Comparison of ENCODE assay signal across 26 cellular contexts in genomic region chr14:40936861-40937260, GRCh38.
"Had no signal": no experiment of that assay in that cellular context is flagged by ENCODE, and none has a peak within 500 bp of the region (broad histone marks: within the 10 kb centered on the region; RNA-seq: fewer than 3 reads in every experiment).

No MANE protein-coding gene starts in this region.

- ATAC-seq: naive thymus-derived CD4-positive, alpha-beta T cell; natural killer cell; psoas muscle; right cardiac atrium; right lobe of liver; stimulated activated effector memory CD8-positive, alpha-beta T cell treated with anti-CD3 and anti-CD28 coated beads, Interleukin-12 subunit alpha, Interleukin-12 subunit beta, amount 100 ng/mL, for 72 hours; stimulated activated naive B cell treated with anti-CD40 and anti-IgM and Interleukin-4, amounts not matched to agents 10 μg/mL and 1 μg/mL and 100 μg/mL, for 72 hours; stimulated activated naive CD8-positive, alpha-beta T cell treated with anti-CD3 and anti-CD28 coated beads, Interleukin-15, amount 100 ng/mL, for 72 hours; stimulated activated naive CD8-positive, alpha-beta T cell treated with anti-CD3 and anti-CD28 coated beads, Interleukin-15, Interleukin-2, amounts not matched to agents 100 U/mL and 50 U/mL, for 24 hours had no signal

- H3K27ac ChIP-seq: neural progenitor cell, ovary, parathyroid adenoma, psoas muscle, right lobe of liver, sigmoid colon, suprapubic skin, testis, tibial artery, transverse colon, vagina had no signal

- H3K9me3 ChIP-seq: ovary, psoas muscle, right lobe of liver, sigmoid colon, suprapubic skin, testis, tibial artery, transverse colon, vagina had no signal

- H3K27me3 ChIP-seq: neural progenitor cell, right lobe of liver, sigmoid colon, suprapubic skin, testis, tibial artery, transverse colon, vagina had no signal

- H3K36me3 ChIP-seq: neural progenitor cell, ovary, right lobe of liver, sigmoid colon, suprapubic skin, tibial artery, transverse colon, vagina had no signal

- DNase-seq: naive thymus-derived CD4-positive, alpha-beta T cell; natural killer cell; occipital lobe; ovary; posterior cingulate gyrus; psoas muscle; right cardiac atrium; right lobe of liver; sigmoid colon; small intestine; stimulated activated CD4-positive, alpha-beta T cell treated with anti-CD3 and anti-CD28 coated beads, Interleukin-15, amount 100 ng/mL, for 24 hours; stimulated activated CD4-positive, alpha-beta T cell treated with anti-CD3 and anti-CD28 coated beads, Interleukin-2, amount 100 ng/mL, for 24 hours; stimulated activated CD4-positive, alpha-beta T cell treated with anti-CD3 and anti-CD28 coated beads, Interleukin-2, amount 100 ng/mL, for 48 hours; stimulated activated CD4-positive, alpha-beta T cell treated with anti-CD3 and anti-CD28 coated beads, Interleukin-4, amount 100 ng/mL, for 24 hours; stimulated activated naive B cell treated with anti-CD40 and anti-IgM and Interleukin-4, amounts not matched to agents 10 μg/mL and 1 μg/mL and 100 μg/mL, for 72 hours; stimulated activated naive CD8-positive, alpha-beta T cell treated with anti-CD3 and anti-CD28 coated beads, Interleukin-15, amount 100 ng/mL, for 72 hours; stimulated activated naive CD8-positive, alpha-beta T cell treated with anti-CD3 and anti-CD28 coated beads, Interleukin-15, Interleukin-2, amounts not matched to agents 100 U/mL and 50 U/mL, for 24 hours; substantia nigra; testis; tibial artery; transverse colon had no signal

- H3K4me3 ChIP-seq: neural progenitor cell, ovary, psoas muscle, right lobe of liver, sigmoid colon, suprapubic skin, testis, tibial artery, transverse colon, vagina had no signal

- H3K4me1 ChIP-seq: neural progenitor cell, parathyroid adenoma, psoas muscle, right lobe of liver, sigmoid colon, suprapubic skin, testis, tibial artery, transverse colon, vagina had no signal
